In genomic region chr2:181371782-181372292, GRCh38 we compare ENCODE assay signal across 12 cellular contexts.
A peak's percentile ranks its signal among the peaks of the same experiment; 100 is the strongest.
DNase-seq lines count a peak whose midpoint lies in the region; ATAC-seq and TF ChIP-seq lines count a peak whose summit lies in the region.
"Had no signal": no experiment of that assay in that cellular context is flagged by ENCODE, and none has a peak within 500 bp of the region (broad histone marks: within the 10 kb centered on the region; RNA-seq: fewer than 3 reads in every experiment).

No MANE protein-coding gene starts in this region.

- no peaks in the 10 kb centered on the region for H4K20me1 ChIP-seq in mammary epithelial cell (ENCODE audit: insufficient read depth, low read length)

- in situ Hi-C loops in mammary epithelial cell (cut with MboI; ENCODE audit: low sequenced_read_pairs in 2 of 2), result no loop called here

- no peak overlapping the region for H3K27ac ChIP-seq in mammary epithelial cell (ENCODE audit: insufficient read depth, low read depth, low read length)

- no peaks in the 10 kb centered on the region for H3K9me3 ChIP-seq in mammary epithelial cell (replicated peaks; ENCODE audit: insufficient read depth, low read length)

- no peak for TF ChIP-seq CTCF in MCF 10A (IDR thresholded peaks at IDR 0.05; ENCODE audit: unreplicated experiment)
- no peak for TF ChIP-seq CTCF in mammary epithelial cell (conservative IDR thresholded peaks at IDR 0.05 in 1 of 2, IDR thresholded peaks at IDR 0.05 in 1 of 2; ENCODE audit: extremely low read depth in 1 of 2, insufficient read depth in 1 of 2, low read depth in 1 of 2, low read length in 2 of 2)
- TF ChIP-seq CTCF in fibroblast of pulmonary artery (IDR thresholded peaks at IDR 0.05; ENCODE audit: low read length, missing control alignments), result no peak

- ATAC-seq in stimulated activated memory B cell treated with anti-CD40 and anti-IgM and Interleukin-4, amounts not matched to agents 10 μg/mL and 1 μg/mL and 100 μg/mL, for 72 hours, result no peak
- no peak for ATAC-seq in left lobe of liver
- ATAC-seq in GM18868 (IDR thresholded peaks at IDR 0.05; ENCODE audit: unreplicated experiment), result no peak

- dilution Hi-C loops in mammary epithelial cell (cut with HindIII; ENCODE audit: low sequenced_read_pairs), result no loop called here

- CTCF ChIA-PET in MCF 10A (lab: Yijun Ruan, JAX) (interaction anchor here (0.9 to 1.0 kb wide), 2 partner anchors 9 to 267 kb away, joined by 3 read pairs; no protein-coding TSS in a partner anchor), mammary epithelial cell (lab: Charles Lee; ENCODE audit: low non-redundant PET) (no interaction called here)

- 5% methylated on average over 2 of the region's 2 CpGs for WGBS in mammary epithelial cell (ENCODE audit: low coverage, missing lambda C conversion rate)

- H2AFZ ChIP-seq in mammary epithelial cell (ENCODE audit: low read depth, low read length), result no peak overlapping the region

- no peaks in the 10 kb centered on the region for H3K79me2 ChIP-seq in mammary epithelial cell (ENCODE audit: insufficient read depth, low read length)

- DNase-seq in MCF 10A (ENCODE audit: unreplicated experiment) (peak; percentile 12), mammary epithelial cell (no peak), NCI-H69 (lab: John Stamatoyannopoulos, UW) (peak; percentile 62), fibroblast of pulmonary artery (ENCODE audit: low read depth) (peak; percentile 72), left lobe of liver (ENCODE audit: low spot score) (no peak), NCI-H1417 (lab: John Stamatoyannopoulos, UW) (no peak)
- DNase-seq: activated CD8-positive, alpha-beta memory T cell treated with anti-CD3 and anti-CD28 coated beads, Interleukin-2, amount 50 U/mL, for 48 hours; COR-L47; effector CD4-positive, alpha-beta T cell; SHP77 had no signal

- H3K4me3 Mint-ChIP-seq in MCF 10A (ENCODE audit: unreplicated experiment), result no peak overlapping the region
- H3K4me3 Mint-ChIP-seq in stimulated activated memory B cell treated with anti-CD40 and anti-IgM and Interleukin-4, amounts not matched to agents 10 μg/mL and 1 μg/mL and 100 μg/mL, for 72 hours, result no peak overlapping the region

- H3K27me3 Mint-ChIP-seq in MCF 10A (ENCODE audit: insufficient read depth, unreplicated experiment), result no peaks in the 10 kb centered on the region
- H3K27me3 Mint-ChIP-seq in stimulated activated memory B cell treated with anti-CD40 and anti-IgM and Interleukin-4, amounts not matched to agents 10 μg/mL and 1 μg/mL and 100 μg/mL, for 72 hours, result no peaks in the 10 kb centered on the region

- H3K36me3 Mint-ChIP-seq in MCF 10A (ENCODE audit: insufficient read depth, unreplicated experiment), result peaks cover 6% of the 10 kb centered on the region
- no peaks in the 10 kb centered on the region for H3K36me3 Mint-ChIP-seq in stimulated activated memory B cell treated with anti-CD40 and anti-IgM and Interleukin-4, amounts not matched to agents 10 μg/mL and 1 μg/mL and 100 μg/mL, for 72 hours

- H3K36me3 ChIP-seq in mammary epithelial cell (ENCODE audit: insufficient read depth, low read length), result no peaks in the 10 kb centered on the region

- H3K4me1 Mint-ChIP-seq in MCF 10A (ENCODE audit: insufficient read depth, unreplicated experiment), result no peaks in the 10 kb centered on the region
- H3K4me1 Mint-ChIP-seq in stimulated activated memory B cell treated with anti-CD40 and anti-IgM and Interleukin-4, amounts not matched to agents 10 μg/mL and 1 μg/mL and 100 μg/mL, for 72 hours, result peaks cover 48% of the 10 kb centered on the region

- POLR2A ChIA-PET in MCF 10A (lab: Yijun Ruan, JAX), result no interaction called here

- no peak overlapping the region for H3K9ac ChIP-seq in mammary epithelial cell (ENCODE audit: insufficient read depth, low read length)

- no peak overlapping the region for H3K27ac Mint-ChIP-seq in MCF 10A (ENCODE audit: low read depth, unreplicated experiment)
- H3K27ac Mint-ChIP-seq in stimulated activated memory B cell treated with anti-CD40 and anti-IgM and Interleukin-4, amounts not matched to agents 10 μg/mL and 1 μg/mL and 100 μg/mL, for 72 hours, result peak overlapping the region; percentile 56

- H3K4me3 ChIP-seq in mammary epithelial cell (replicated peaks in 1 of 3; ENCODE audit: insufficient read depth in 1 of 3, low read depth in 2 of 3, low read length in 3 of 3) (no peak overlapping the region), fibroblast of pulmonary artery (replicated peaks; ENCODE audit: low read depth, low read length) (no peak overlapping the region)

- no peak overlapping the region for H3K4me2 ChIP-seq in mammary epithelial cell (ENCODE audit: insufficient read depth, low read depth, low read length)

- no peaks in the 10 kb centered on the region for H3K4me1 ChIP-seq in mammary epithelial cell (ENCODE audit: insufficient read depth, low read length)

- intact Hi-C loops in MCF 10A (cut with micrococcal nuclease), result no loop called here
- intact Hi-C loops in mammary epithelial cell (cut with micrococcal nuclease), result no loop called here

- H3K27me3 ChIP-seq in mammary epithelial cell (ENCODE audit: insufficient read depth, low read length), result no peaks in the 10 kb centered on the region

- H3K9me3 Mint-ChIP-seq in MCF 10A (ENCODE audit: unreplicated experiment), result no peaks in the 10 kb centered on the region
- H3K9me3 Mint-ChIP-seq in stimulated activated memory B cell treated with anti-CD40 and anti-IgM and Interleukin-4, amounts not matched to agents 10 μg/mL and 1 μg/mL and 100 μg/mL, for 72 hours, result no peaks in the 10 kb centered on the region

- BruUV-seq in MCF 10A (replicated peaks; lab: Mats Ljungman, UMichigan) (no TSS peak), mammary epithelial cell (replicated peaks; lab: Mats Ljungman, UMichigan) (no TSS peak)

Comparison
In these comparisons a context has a peak if more than half of its experiments do, and no peak if none do; other contexts are left out.
1. DNase-seq: peak in MCF 10A (single experiment), NCI-H69 (single experiment) and fibroblast of pulmonary artery (single experiment); none in mammary epithelial cell (single experiment), left lobe of liver (single experiment) and NCI-H1417 (0 of 3).